17 cellular contexts compared by ENCODE assay signal in the genomic region with DNA sequence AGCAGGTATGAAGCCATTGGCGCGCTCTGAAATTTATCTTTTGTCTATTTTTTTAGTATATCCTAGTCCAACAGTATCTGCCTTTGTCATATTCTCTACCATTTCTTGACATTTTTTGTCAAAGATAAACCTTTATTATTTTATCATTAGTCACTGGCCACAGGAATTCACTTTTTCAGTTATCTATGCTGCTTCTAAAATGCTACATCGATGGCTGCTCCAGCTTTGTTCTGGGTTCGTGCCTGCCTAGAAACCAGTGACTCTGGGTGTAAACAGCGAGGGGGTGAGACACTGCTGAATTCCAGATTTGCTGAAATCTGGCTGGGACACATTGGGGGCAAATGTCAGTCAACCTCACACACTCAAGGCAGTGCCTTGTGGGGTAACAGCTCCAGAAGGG.
A peak's percentile ranks its signal among the peaks of the same experiment; 100 is the strongest.
DNase-seq lines count a peak whose midpoint lies in the region; ATAC-seq and TF ChIP-seq lines count a peak whose summit lies in the region.
"Had no signal": no experiment of that assay in that cellular context is flagged by ENCODE, and none has a peak within 500 bp of the region (broad histone marks: within the 10 kb centered on the region; RNA-seq: fewer than 3 reads in every experiment).

No MANE protein-coding gene starts in this region.

- H3K27ac Mint-ChIP-seq in HFFc6: peak overlapping the region; percentile 70
- H3K27ac Mint-ChIP-seq in effector memory CD8-positive, alpha-beta T cell: no peak overlapping the region
- H3K27ac Mint-ChIP-seq in T-cell: no peak overlapping the region
- H3K27ac Mint-ChIP-seq: activated naive CD4-positive, alpha-beta T cell treated with anti-CD3 and anti-CD28 coated beads, Interleukin-2, amount 10 ng/mL, durations not matched to agents 7 days and 5 days had no signal

- CTCF ChIA-PET in AG04449 (lab: Yijun Ruan, JAX): interaction anchor here (1.1 to 2.3 kb wide), 3 partner anchors 13 to 105 kb away, joined by 3 to 11 read pairs (median 6); no protein-coding TSS in a partner anchor
- CTCF ChIA-PET in T-cell (lab: Charles Lee): no interaction called here

- H3K36me3 Mint-ChIP-seq in HFFc6 (ENCODE audit: low read depth) (peaks cover 8% of the 10 kb centered on the region), T-cell (no peaks in the 10 kb centered on the region)
- H3K36me3 Mint-ChIP-seq in effector memory CD8-positive, alpha-beta T cell (ENCODE audit: insufficient read depth): no peaks in the 10 kb centered on the region
- H3K36me3 Mint-ChIP-seq: activated naive CD4-positive, alpha-beta T cell treated with anti-CD3 and anti-CD28 coated beads, Interleukin-2, amount 10 ng/mL, durations not matched to agents 7 days and 5 days had no signal

- H3K4me3 Mint-ChIP-seq in HFFc6 (peak overlapping the region; percentile 25; the same call in 1 of the 2 replicates), T-cell (no peak overlapping the region)
- no peak overlapping the region for H3K4me3 Mint-ChIP-seq in effector memory CD8-positive, alpha-beta T cell
- H3K4me3 Mint-ChIP-seq: activated naive CD4-positive, alpha-beta T cell treated with anti-CD3 and anti-CD28 coated beads, Interleukin-2, amount 10 ng/mL, durations not matched to agents 7 days and 5 days had no signal

- H3K9me3 Mint-ChIP-seq in HFFc6: peaks cover 19% of the 10 kb centered on the region
- H3K9me3 Mint-ChIP-seq in effector memory CD8-positive, alpha-beta T cell: no peaks in the 10 kb centered on the region
- H3K9me3 Mint-ChIP-seq in T-cell: peaks cover 6 to 14% (median 13%) of the 10 kb centered on the region in 3 donors

- ATAC-seq in effector memory CD8-positive, alpha-beta T cell (replicated peaks): no peak
- no peak for ATAC-seq in T-cell (replicated peaks in 1 of 4)
- ATAC-seq: Panc1 had no signal

- H3K27me3 Mint-ChIP-seq in HFFc6 (ENCODE audit: insufficient read depth) (peaks cover 16% of the 10 kb centered on the region), T-cell (peaks cover 4 to 15% of the 10 kb centered on the region in 2 donors)
- peaks cover 12 to 22% of the 10 kb centered on the region in 2 donors for H3K27me3 Mint-ChIP-seq in effector memory CD8-positive, alpha-beta T cell

- H3K4me3 ChIP-seq in AG04449 (ENCODE audit: low read depth, low read length): no peak overlapping the region

- POLR2A ChIA-PET in AG04449 (lab: Yijun Ruan, JAX) (interaction anchor here (0.6 kb wide), 1 partner anchor 11 kb away, joined by 4 read pairs; no protein-coding TSS in a partner anchor), T-cell (lab: Charles Lee) (no interaction called here)

- peaks cover 32% of the 10 kb centered on the region for H3K4me1 Mint-ChIP-seq in HFFc6 (ENCODE audit: low read depth)
- H3K4me1 Mint-ChIP-seq in effector memory CD8-positive, alpha-beta T cell (ENCODE audit: low read depth in 2 of 2): no peaks in the 10 kb centered on the region
- H3K4me1 Mint-ChIP-seq in T-cell: no peaks in the 10 kb centered on the region
- H3K4me1 Mint-ChIP-seq: activated naive CD4-positive, alpha-beta T cell treated with anti-CD3 and anti-CD28 coated beads, Interleukin-2, amount 10 ng/mL, durations not matched to agents 7 days and 5 days had no signal

- peak; percentile 42 for DNase-seq in AG04449 (ENCODE audit: low read depth, low spot score)
- DNase-seq in HFFc6: peak; percentile 70
- peak; percentile 83 for DNase-seq in astrocyte of the hippocampus (ENCODE audit: low read depth, low spot score)
- peak; percentile 51 for DNase-seq in kidney glomerular epithelial cell (lab: John Stamatoyannopoulos, UW)
- no peak for DNase-seq in effector memory CD8-positive, alpha-beta T cell
- DNase-seq in SHP77 (lab: John Stamatoyannopoulos, UW): no peak
- no peak for DNase-seq in T-cell
- no peak for DNase-seq in NCI-H1105 treated with DMSO at 0.1 percent for 48 hours (lab: John Stamatoyannopoulos, UW)
- DNase-seq: activated CD8-positive, alpha-beta memory T cell treated with anti-CD3 and anti-CD28 coated beads, Interleukin-2, amount 50 U/mL, for 48 hours; activated naive CD4-positive, alpha-beta T cell treated with anti-CD3 and anti-CD28 coated beads, Interleukin-2, amount 10 ng/mL, durations not matched to agents 7 days and 5 days; caudate nucleus; NCI-H187 treated with DMSO at 0.1 percent for 48 hours; NCI-H526 treated with DMSO at 0.1 percent for 48 hours; posterior cingulate gyrus; stimulated activated CD4-positive, alpha-beta T cell treated with anti-CD3 and anti-CD28 coated beads, Interleukin-15, amount 100 ng/mL, for 24 hours; T-helper 1 cell had no signal

- no peak for TF ChIP-seq CTCF in AG04449 (IDR thresholded peaks at IDR 0.05; ENCODE audit: insufficient read depth, low read length, missing control alignments)
- no peak for TF ChIP-seq CTCF in HFFc6 (IDR thresholded peaks at IDR 0.05)

Comparison
In these comparisons a context has a peak if more than half of its experiments do, and no peak if none do; other contexts are left out.
1. DNase-seq: peak in AG04449 (single experiment), HFFc6 (single experiment), astrocyte of the hippocampus (single experiment) and kidney glomerular epithelial cell (single experiment); none in effector memory CD8-positive, alpha-beta T cell (0 of 3), SHP77 (0 of 2), T-cell (0 of 34) and NCI-H1105 treated with DMSO at 0.1 percent for 48 hours (single experiment).